ENCODE assay signal across 1 cellular context in the genomic region with DNA sequence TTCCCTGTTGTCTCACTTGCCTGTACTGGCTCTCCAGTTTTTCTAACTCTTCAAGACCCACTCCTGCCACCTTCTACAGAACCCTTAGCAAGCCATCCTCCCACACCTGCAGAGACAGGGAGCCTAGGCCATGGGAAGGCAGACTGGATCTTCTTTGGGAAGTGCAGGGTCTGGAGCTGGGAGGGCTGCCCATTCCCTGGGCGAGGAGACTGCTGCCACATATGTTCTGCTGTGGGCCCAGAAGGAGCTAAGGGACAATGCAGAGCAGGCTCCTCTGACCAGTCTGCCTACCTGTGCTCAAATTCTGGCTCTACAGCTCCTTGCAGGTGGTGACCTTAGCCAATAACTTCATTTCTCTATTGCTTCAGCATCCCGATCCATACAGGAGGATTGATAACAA.
TF ChIP-seq lines count a peak whose summit lies in the region.

No MANE protein-coding gene starts in this region.

TF ChIP-seq in GM23338, 12 proteins besides CTCF, POLR2A, EP300 and RAD21 (continued from another document):
- TF ChIP-seq, protein P1, sequence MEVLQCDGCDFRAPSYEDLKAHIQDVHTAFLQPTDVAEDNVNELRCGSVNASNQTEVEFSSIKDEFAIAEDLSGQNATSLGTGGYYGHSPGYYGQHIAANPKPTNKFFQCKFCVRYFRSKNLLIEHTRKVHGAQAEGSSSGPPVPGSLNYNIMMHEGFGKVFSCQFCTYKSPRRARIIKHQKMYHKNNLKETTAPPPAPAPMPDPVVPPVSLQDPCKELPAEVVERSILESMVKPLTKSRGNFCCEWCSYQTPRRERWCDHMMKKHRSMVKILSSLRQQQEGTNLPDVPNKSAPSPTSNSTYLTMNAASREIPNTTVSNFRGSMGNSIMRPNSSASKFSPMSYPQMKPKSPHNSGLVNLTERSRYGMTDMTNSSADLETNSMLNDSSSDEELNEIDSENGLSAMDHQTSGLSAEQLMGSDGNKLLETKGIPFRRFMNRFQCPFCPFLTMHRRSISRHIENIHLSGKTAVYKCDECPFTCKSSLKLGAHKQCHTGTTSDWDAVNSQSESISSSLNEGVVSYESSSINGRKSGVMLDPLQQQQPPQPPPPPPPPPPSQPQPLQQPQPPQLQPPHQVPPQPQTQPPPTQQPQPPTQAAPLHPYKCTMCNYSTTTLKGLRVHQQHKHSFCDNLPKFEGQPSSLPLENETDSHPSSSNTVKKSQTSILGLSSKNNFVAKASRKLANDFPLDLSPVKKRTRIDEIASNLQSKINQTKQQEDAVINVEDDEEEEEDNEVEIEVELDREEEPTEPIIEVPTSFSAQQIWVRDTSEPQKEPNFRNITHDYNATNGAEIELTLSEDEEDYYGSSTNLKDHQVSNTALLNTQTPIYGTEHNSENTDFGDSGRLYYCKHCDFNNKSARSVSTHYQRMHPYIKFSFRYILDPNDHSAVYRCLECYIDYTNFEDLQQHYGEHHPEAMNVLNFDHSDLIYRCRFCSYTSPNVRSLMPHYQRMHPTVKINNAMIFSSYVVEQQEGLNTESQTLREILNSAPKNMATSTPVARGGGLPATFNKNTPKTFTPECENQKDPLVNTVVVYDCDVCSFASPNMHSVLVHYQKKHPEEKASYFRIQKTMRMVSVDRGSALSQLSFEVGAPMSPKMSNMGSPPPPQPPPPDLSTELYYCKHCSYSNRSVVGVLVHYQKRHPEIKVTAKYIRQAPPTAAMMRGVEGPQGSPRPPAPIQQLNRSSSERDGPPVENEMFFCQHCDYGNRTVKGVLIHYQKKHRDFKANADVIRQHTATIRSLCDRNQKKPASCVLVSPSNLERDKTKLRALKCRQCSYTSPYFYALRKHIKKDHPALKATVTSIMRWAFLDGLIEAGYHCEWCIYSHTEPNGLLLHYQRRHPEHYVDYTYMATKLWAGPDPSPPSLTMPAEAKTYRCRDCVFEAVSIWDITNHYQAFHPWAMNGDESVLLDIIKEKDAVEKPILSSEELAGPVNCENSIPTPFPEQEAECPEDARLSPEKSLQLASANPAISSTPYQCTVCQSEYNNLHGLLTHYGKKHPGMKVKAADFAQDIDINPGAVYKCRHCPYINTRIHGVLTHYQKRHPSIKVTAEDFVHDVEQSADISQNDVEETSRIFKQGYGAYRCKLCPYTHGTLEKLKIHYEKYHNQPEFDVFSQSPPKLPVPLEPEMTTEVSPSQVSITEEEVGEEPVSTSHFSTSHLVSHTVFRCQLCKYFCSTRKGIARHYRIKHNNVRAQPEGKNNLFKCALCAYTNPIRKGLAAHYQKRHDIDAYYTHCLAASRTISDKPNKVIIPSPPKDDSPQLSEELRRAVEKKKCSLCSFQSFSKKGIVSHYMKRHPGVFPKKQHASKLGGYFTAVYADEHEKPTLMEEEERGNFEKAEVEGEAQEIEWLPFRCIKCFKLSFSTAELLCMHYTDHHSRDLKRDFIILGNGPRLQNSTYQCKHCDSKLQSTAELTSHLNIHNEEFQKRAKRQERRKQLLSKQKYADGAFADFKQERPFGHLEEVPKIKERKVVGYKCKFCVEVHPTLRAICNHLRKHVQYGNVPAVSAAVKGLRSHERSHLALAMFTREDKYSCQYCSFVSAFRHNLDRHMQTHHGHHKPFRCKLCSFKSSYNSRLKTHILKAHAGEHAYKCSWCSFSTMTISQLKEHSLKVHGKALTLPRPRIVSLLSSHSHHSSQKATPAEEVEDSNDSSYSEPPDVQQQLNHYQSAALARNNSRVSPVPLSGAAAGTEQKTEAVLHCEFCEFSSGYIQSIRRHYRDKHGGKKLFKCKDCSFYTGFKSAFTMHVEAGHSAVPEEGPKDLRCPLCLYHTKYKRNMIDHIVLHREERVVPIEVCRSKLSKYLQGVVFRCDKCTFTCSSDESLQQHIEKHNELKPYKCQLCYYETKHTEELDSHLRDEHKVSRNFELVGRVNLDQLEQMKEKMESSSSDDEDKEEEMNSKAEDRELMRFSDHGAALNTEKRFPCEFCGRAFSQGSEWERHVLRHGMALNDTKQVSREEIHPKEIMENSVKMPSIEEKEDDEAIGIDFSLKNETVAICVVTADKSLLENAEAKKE (CRISPR knock-in tag; IDR thresholded peaks at IDR 0.05): no peak
- TF ChIP-seq, protein P2, sequence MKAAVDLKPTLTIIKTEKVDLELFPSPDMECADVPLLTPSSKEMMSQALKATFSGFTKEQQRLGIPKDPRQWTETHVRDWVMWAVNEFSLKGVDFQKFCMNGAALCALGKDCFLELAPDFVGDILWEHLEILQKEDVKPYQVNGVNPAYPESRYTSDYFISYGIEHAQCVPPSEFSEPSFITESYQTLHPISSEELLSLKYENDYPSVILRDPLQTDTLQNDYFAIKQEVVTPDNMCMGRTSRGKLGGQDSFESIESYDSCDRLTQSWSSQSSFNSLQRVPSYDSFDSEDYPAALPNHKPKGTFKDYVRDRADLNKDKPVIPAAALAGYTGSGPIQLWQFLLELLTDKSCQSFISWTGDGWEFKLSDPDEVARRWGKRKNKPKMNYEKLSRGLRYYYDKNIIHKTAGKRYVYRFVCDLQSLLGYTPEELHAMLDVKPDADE (IDR thresholded peaks at IDR 0.05): no peak
- TF ChIP-seq CREB1 (CRISPR knock-in tag; IDR thresholded peaks at IDR 0.05; ENCODE audit: low read depth): no peak
- no peak for TF ChIP-seq EZH2 (IDR thresholded peaks at IDR 0.05; ENCODE audit: low read depth, unreplicated experiment)
- TF ChIP-seq ZNF114 (CRISPR knock-in tag; IDR thresholded peaks at IDR 0.05): no peak
- no peak for TF ChIP-seq REST (IDR thresholded peaks at IDR 0.05; ENCODE audit: unreplicated experiment)
- TF ChIP-seq ZNF331 (CRISPR knock-in tag; IDR thresholded peaks at IDR 0.05; ENCODE audit: low read depth): no peak
- TF ChIP-seq STAT1 (IDR thresholded peaks at IDR 0.05; ENCODE audit: unreplicated experiment): no peak
- TF ChIP-seq JUNB (IDR thresholded peaks at IDR 0.05; ENCODE audit: unreplicated experiment): no peak
TF ChIP-seq in GM23338: peak in this region for 0.
